22 cellular contexts compared by ENCODE assay signal in genomic region chr1:209545423-209545822, GRCh38. TPM values are rescaled to one million over a fixed set of nuclear protein-coding genes. Genes with fewer than 3 reads are reported as not detected.
DNase-seq lines count a peak whose midpoint lies in the region.
"Had no signal": no experiment of that assay in that cellular context is flagged by ENCODE, and none has a peak within 500 bp of the region (broad histone marks: within the 10 kb centered on the region; RNA-seq: fewer than 3 reads in every experiment).

No MANE protein-coding gene starts in this region.

- no CpG with 5 or more reads among the region's 3 CpGs for WGBS in neuronal stem cell (ENCODE audit: extremely low coverage in 2 of 2, insufficient read length in 2 of 2, insufficient replicate concordance in 1 of 2), 2 donors

- H3K27ac ChIP-seq in SJCRH30 (peak overlapping the region; percentile 14; the same call in 1 of the 2 replicates), neuronal stem cell (replicated peaks; ENCODE audit: low read length) (no peak overlapping the region), substantia nigra (ENCODE audit: low read depth, low read length, poor library complexity, severe bottlenecking) (no peak overlapping the region)
- H3K27ac ChIP-seq: A549; BLaER1 treated with 17β-estradiol and CSF1 and Interleukin-3, amounts not matched to agents 10 nM and 100 nM; GM23248 had no signal

- H3K4me1 ChIP-seq in SJCRH30 (peaks cover 58% of the 10 kb centered on the region), neuronal stem cell (ENCODE audit: control insufficient read depth in 2 of 2, insufficient read depth in 1 of 2, low read depth in 1 of 2, low read length in 2 of 2) (peaks cover 0 to 4% of the 10 kb centered on the region in 2 donors)
- H3K4me1 ChIP-seq: A549, BE2C had no signal

- peak overlapping the region; percentile 31 for H3K27ac Mint-ChIP-seq in activated naive CD4-positive, alpha-beta T cell treated with anti-CD3 and anti-CD28 coated beads, Interleukin-2, amount 50 U/mL, for 24 hours
- no peak overlapping the region for H3K27ac Mint-ChIP-seq in activated naive CD4-positive, alpha-beta T cell treated with anti-CD3 and anti-CD28 coated beads, Interleukin-2, amount 10 ng/mL, durations not matched to agents 7 days and 5 days
- H3K27ac Mint-ChIP-seq: CD4-positive, alpha-beta T cell had no signal

- CTCF ChIA-PET in activated naive CD4-positive, alpha-beta T cell treated with anti-CD3 and anti-CD28 coated beads, Interleukin-2, amount 10 ng/mL, durations not matched to agents 7 days and 5 days (lab: Charles Lee): interaction anchor here (1.2 kb wide), 1 partner anchor 21 kb away, joined by 4 read pairs; no protein-coding TSS in a partner anchor

- H4K8ac ChIP-seq in neuronal stem cell (ENCODE audit: low read depth, low read length): no peak overlapping the region

- H3K36me3 Mint-ChIP-seq in activated naive CD4-positive, alpha-beta T cell treated with anti-CD3 and anti-CD28 coated beads, Interleukin-2, amount 50 U/mL, for 24 hours: no peaks in the 10 kb centered on the region
- H3K36me3 Mint-ChIP-seq in activated naive CD4-positive, alpha-beta T cell treated with anti-CD3 and anti-CD28 coated beads, Interleukin-2, amount 10 ng/mL, durations not matched to agents 7 days and 5 days: no peaks in the 10 kb centered on the region
- H3K36me3 Mint-ChIP-seq: CD14-positive monocyte; CD8-positive, alpha-beta memory T cell had no signal

- H2AFZ ChIP-seq in neuronal stem cell (ENCODE audit: low read length): no peak overlapping the region
- H2AFZ ChIP-seq: GM23248 had no signal

- no peak overlapping the region for H3K23ac ChIP-seq in neuronal stem cell (ENCODE audit: low read depth, low read length, poor library complexity)

- no peak overlapping the region for H3K4me3 Mint-ChIP-seq in activated naive CD4-positive, alpha-beta T cell treated with anti-CD3 and anti-CD28 coated beads, Interleukin-2, amount 50 U/mL, for 24 hours
- H3K4me3 Mint-ChIP-seq in activated naive CD4-positive, alpha-beta T cell treated with anti-CD3 and anti-CD28 coated beads, Interleukin-2, amount 10 ng/mL, durations not matched to agents 7 days and 5 days: no peak overlapping the region
- H3K4me3 Mint-ChIP-seq: CD14-positive monocyte; CD4-positive, alpha-beta T cell; CD8-positive, alpha-beta memory T cell had no signal

- H3K36me3 ChIP-seq in SJCRH30 (no peaks in the 10 kb centered on the region; the same call in none of the 2 replicates), neuronal stem cell (replicated peaks in 1 of 2; ENCODE audit: control insufficient read depth in 2 of 2, insufficient read depth in 2 of 2, low read length in 2 of 2) (no peaks in the 10 kb centered on the region)
- H3K36me3 ChIP-seq: BE2C; BLaER1 treated with 17β-estradiol and CSF1 and Interleukin-3, amounts not matched to agents 10 nM and 100 nM had no signal

- H3K27me3 Mint-ChIP-seq in activated naive CD4-positive, alpha-beta T cell treated with anti-CD3 and anti-CD28 coated beads, Interleukin-2, amount 50 U/mL, for 24 hours: peaks cover 3% of the 10 kb centered on the region
- H3K27me3 Mint-ChIP-seq in activated naive CD4-positive, alpha-beta T cell treated with anti-CD3 and anti-CD28 coated beads, Interleukin-2, amount 10 ng/mL, durations not matched to agents 7 days and 5 days: peaks cover 34% of the 10 kb centered on the region

- H2BK120ac ChIP-seq in neuronal stem cell (ENCODE audit: low read depth, low read length): peak overlapping the region; percentile 4

- no peaks in the 10 kb centered on the region for H3K79me1 ChIP-seq in neuronal stem cell (ENCODE audit: low read depth, low read length)

- no peak overlapping the region for H2AK5ac ChIP-seq in neuronal stem cell (ENCODE audit: low read depth, low read length)

- H3K18ac ChIP-seq in neuronal stem cell (ENCODE audit: low read length): no peak overlapping the region

- H3K9me3 ChIP-seq in SJCRH30 (replicated peaks) (no peaks in the 10 kb centered on the region), neuronal stem cell (replicated peaks in 1 of 2; ENCODE audit: control insufficient read depth in 2 of 2, insufficient read depth in 1 of 2, low read depth in 1 of 2, low read length in 2 of 2) (no peaks in the 10 kb centered on the region)
- H3K9me3 ChIP-seq: A549; BE2C; BLaER1 treated with 17β-estradiol and CSF1 and Interleukin-3, amounts not matched to agents 10 nM and 100 nM had no signal

- no peak for DNase-seq in activated naive CD4-positive, alpha-beta T cell treated with anti-CD3 and anti-CD28 coated beads, Interleukin-2, amount 10 ng/mL, durations not matched to agents 7 days and 5 days
- DNase-seq in SJCRH30 (no peak), neuronal stem cell (ENCODE audit: low spot score) (no peak), substantia nigra (lab: John Stamatoyannopoulos, UW) (no peak), NCI-H82 (lab: John Stamatoyannopoulos, UW) (no peak)
- DNase-seq: 8988T; ACHN; AML-193; BE2C; CD4-positive, alpha-beta T cell; CD8-positive, alpha-beta memory T cell; DMS 273 treated with DMSO at 0.1 percent for 48 hours; EL; GDM1; GM23248; H7; HCEC 1CT had no signal

- no peaks in the 10 kb centered on the region for H3K4me1 Mint-ChIP-seq in activated naive CD4-positive, alpha-beta T cell treated with anti-CD3 and anti-CD28 coated beads, Interleukin-2, amount 50 U/mL, for 24 hours
- no peaks in the 10 kb centered on the region for H3K4me1 Mint-ChIP-seq in activated naive CD4-positive, alpha-beta T cell treated with anti-CD3 and anti-CD28 coated beads, Interleukin-2, amount 10 ng/mL, durations not matched to agents 7 days and 5 days
- H3K4me1 Mint-ChIP-seq: CD14-positive monocyte; CD8-positive, alpha-beta memory T cell had no signal

- no peak overlapping the region for H3K9ac ChIP-seq in neuronal stem cell (ENCODE audit: low read depth, low read length, poor library complexity)
- H3K9ac ChIP-seq: BLaER1 treated with 17β-estradiol and CSF1 and Interleukin-3, amounts not matched to agents 10 nM and 100 nM; GM23248 had no signal

- no peak overlapping the region for H3K4ac ChIP-seq in neuronal stem cell (ENCODE audit: low read length)

- H3K9me3 Mint-ChIP-seq in activated naive CD4-positive, alpha-beta T cell treated with anti-CD3 and anti-CD28 coated beads, Interleukin-2, amount 50 U/mL, for 24 hours: no peaks in the 10 kb centered on the region
- no peaks in the 10 kb centered on the region for H3K9me3 Mint-ChIP-seq in activated naive CD4-positive, alpha-beta T cell treated with anti-CD3 and anti-CD28 coated beads, Interleukin-2, amount 10 ng/mL, durations not matched to agents 7 days and 5 days
- H3K9me3 Mint-ChIP-seq: CD4-positive, alpha-beta T cell; CD8-positive, alpha-beta memory T cell had no signal

- H2BK5ac ChIP-seq in neuronal stem cell (ENCODE audit: low read length): no peak overlapping the region

- H2BK15ac ChIP-seq in neuronal stem cell (ENCODE audit: low read length): no peak overlapping the region

- no peak overlapping the region for H3K4me3 ChIP-seq in SJCRH30
- no peak overlapping the region for H3K4me3 ChIP-seq in neuronal stem cell (ENCODE audit: low read length in 2 of 2)
- H3K4me3 ChIP-seq: A549; BLaER1 treated with 17β-estradiol and CSF1 and Interleukin-3, amounts not matched to agents 10 nM and 100 nM; GM12878; GM23248 had no signal

- H3K14ac ChIP-seq in neuronal stem cell (ENCODE audit: low read length): no peak overlapping the region

- H3K27me3 ChIP-seq in SJCRH30 (no peaks in the 10 kb centered on the region), neuronal stem cell (ENCODE audit: control insufficient read depth in 3 of 3, insufficient read depth in 3 of 3, low read depth in 1 of 3, low read length in 3 of 3) (no peaks in the 10 kb centered on the region)
- H3K27me3 ChIP-seq: BE2C; BLaER1 treated with 17β-estradiol and CSF1 and Interleukin-3, amounts not matched to agents 10 nM and 100 nM had no signal

- no peak overlapping the region for H3K4me2 ChIP-seq in neuronal stem cell (ENCODE audit: insufficient read depth, low read length, poor library complexity, severe bottlenecking)
- H3K4me2 ChIP-seq: A549; BLaER1 treated with 17β-estradiol and CSF1 and Interleukin-3, amounts not matched to agents 10 nM and 100 nM had no signal

- H2BK12ac ChIP-seq in neuronal stem cell (ENCODE audit: low read length): no peak overlapping the region

- no peak overlapping the region for H4K91ac ChIP-seq in neuronal stem cell (ENCODE audit: low read depth, low read length, poor library complexity)

RNA-seq across cellular contexts. Expression of gene CAMK1G, which starts 38.1 kb away (rescaled TPM):
- not detected in 2 replicates for total RNA-seq in SJCRH30 (2014; rRNA removed; shearing (Covaris generic))
- polyA plus RNA-seq in neuronal stem cell (2013, experiment 1 of 2): 4.6 TPM
- 4.4 TPM for polyA plus RNA-seq in neuronal stem cell (2013, experiment 2 of 2)
- total RNA-seq: CD4-positive, alpha-beta T cell; CD8-positive, alpha-beta memory T cell; GM12878 had no signal
- polyA plus RNA-seq: CD14-positive monocyte; CD8-positive, alpha-beta memory T cell; GM23248 had no signal
